ENCODE assay signal across 8 cellular contexts in genomic region chr17:75749545-75750389, GRCh38. TPM values are rescaled to one million over a fixed set of nuclear protein-coding genes. Genes with fewer than 3 reads are reported as not detected.
DNase-seq lines count a peak whose midpoint lies in the region; ATAC-seq and TF ChIP-seq lines count a peak whose summit lies in the region.

No MANE protein-coding gene starts in this region.

- H3K9me3 ChIP-seq in adipocyte (ENCODE audit: control insufficient read depth, low read length) (no peaks in the 10 kb centered on the region), heart right ventricle (no peaks in the 10 kb centered on the region), aorta (ENCODE audit: control insufficient read depth, low read length) (no peaks in the 10 kb centered on the region)

- intact Hi-C loops in heart right ventricle (cut with DNase I) (loop anchor here (1.0 to 10.0 kb wide), 11 partner anchors 71 to 335 kb away; partner anchors contain the start of gene SMIM5 (in 9 of the 10)), aorta (cut with DNase I) (loop anchor here (2.0 to 5.0 kb wide), 5 partner anchors 52 to 322 kb away; partner anchors contain the start of gene SMIM5 (in 2 of the 2))

- H3K4me1 ChIP-seq in adipocyte (ENCODE audit: control insufficient read depth, insufficient read depth, low read length) (peaks cover 12% of the 10 kb centered on the region), heart right ventricle (peaks cover 7 to 36% (median 26%) of the 10 kb centered on the region in 9 donors), aorta (ENCODE audit: control insufficient read depth in 1 of 2, insufficient read depth in 2 of 2, low read length in 2 of 2) (no peaks in the 10 kb centered on the region)

- H3K36me3 ChIP-seq in adipocyte (ENCODE audit: control insufficient read depth, insufficient read depth, low read length, severe bottlenecking) (no peaks in the 10 kb centered on the region), heart right ventricle (peaks cover 0 to 22% (median 0%) of the 10 kb centered on the region in 9 donors), aorta (ENCODE audit: control insufficient read depth in 1 of 2, insufficient read depth in 2 of 2, low read length in 1 of 2) (no peaks in the 10 kb centered on the region)

- peaks cover 3% of the 10 kb centered on the region for H3K27me3 ChIP-seq in adipocyte (replicated peaks; ENCODE audit: control insufficient read depth, insufficient read depth, low read length)
- H3K27me3 ChIP-seq in heart right ventricle, result no peaks in the 10 kb centered on the region
- no peaks in the 10 kb centered on the region for H3K27me3 ChIP-seq in aorta (ENCODE audit: control insufficient read depth in 1 of 2, insufficient read depth in 2 of 2, low read length in 1 of 2)

- H3K27ac ChIP-seq in heart right ventricle, result no peak overlapping the region
- no peak overlapping the region for H3K27ac ChIP-seq in aorta (ENCODE audit: low read depth in 1 of 2, low read length in 2 of 2)

- ATAC-seq in heart right ventricle, result peak; percentile 68 to 88 (median 78)
- peak; percentile 82 for ATAC-seq in aorta (ENCODE audit: low FRiP score)

- TF ChIP-seq CTCF in heart right ventricle (IDR thresholded peaks at IDR 0.05), result peak; percentile 95 to 98 (median 96)

- WGBS in heart right ventricle, 2 donors, result 14 to 17% methylated on average over 20 of the region's 20 CpGs
- WGBS in aorta, 2 donors, result 14 to 17% methylated on average over 20 of the region's 20 CpGs

- peak overlapping the region; percentile 40 for H3K9ac ChIP-seq in adipocyte (ENCODE audit: low read length)

- DNase-seq in DMS 273 (lab: John Stamatoyannopoulos, UW; ENCODE audit: unreplicated experiment) (peak; percentile 88), DMS 273 treated with DMSO at 0.1 percent for 48 hours (lab: John Stamatoyannopoulos, UW) (no peak), NCI-H146 (lab: John Stamatoyannopoulos, UW) (peak; percentile 68), T-helper 1 cell (peak; percentile 68 to 87 (median 77)), adipocyte (ENCODE audit: low read depth) (peak; percentile 94), heart right ventricle (peak; percentile 86 to 88), renal cortical epithelial cell (ENCODE audit: low read depth) (peak; percentile 33), aorta (peak; percentile 91 to 97)

- H3K4me3 ChIP-seq in adipocyte (ENCODE audit: low read length), result no peak overlapping the region
- H3K4me3 ChIP-seq in heart right ventricle, result no peak overlapping the region
- H3K4me3 ChIP-seq in aorta (ENCODE audit: low read length in 2 of 2), result no peak overlapping the region

RNA-seq across cellular contexts. Expression of gene GALK1, which starts 15.2 kb away (rescaled TPM):
- total RNA-seq in heart right ventricle (10 to 100 TPM in 6 of 10 donors, 1 to 10 TPM in 4; 5.2 to 26.4 (median 11.3) TPM), renal cortical epithelial cell (16.6 and 51.2 TPM in 2 replicates), aorta (10 to 100 TPM; 16.8 to 27.1 TPM)
- polyA plus RNA-seq in heart right ventricle (10 to 100 TPM; 29.2 to 44.6 TPM), aorta (10 to 100 TPM; 16.9 to 44.8 TPM)

RNA-seq across cellular contexts. Expression of gene ITGB4, which starts 28.5 kb away (rescaled TPM):
- total RNA-seq in heart right ventricle, result 10 to 100 TPM in 2 of 10 donors, 1 to 10 TPM in 8; 4.7 to 11.3 (median 9.0) TPM
- 10 to 100 TPM in 1 of 2 donors, 1 to 10 TPM in 1; 4.6 to 17.0 TPM for polyA plus RNA-seq in heart right ventricle
- total RNA-seq in renal cortical epithelial cell, result 76.9 and 82.5 TPM in 2 replicates
- 10 to 100 TPM; 40.3 to 69.5 TPM for total RNA-seq in aorta
- 10 to 100 TPM in 1 of 2 donors, 1 to 10 TPM in 1; 7.5 to 13.9 TPM for polyA plus RNA-seq in aorta

RNA-seq across cellular contexts. Expression of gene UNK, which starts 34.8 kb away (rescaled TPM):
- total RNA-seq in heart right ventricle (10 to 100 TPM; 11.6 to 19.1 (median 14.7) TPM), renal cortical epithelial cell (6.6 and 17.2 TPM in 2 replicates), aorta (10 to 100 TPM; 28.9 to 34.1 TPM)
- polyA plus RNA-seq in heart right ventricle (10 to 100 TPM; 12.9 to 21.3 TPM), aorta (10 to 100 TPM in 1 of 2 donors, 1 to 10 TPM in 1; 8.8 to 21.7 TPM)
